Comparison of ENCODE assay signal across 8 cellular contexts in genomic region chr10:22002531-22003110, GRCh38. TPM values are rescaled to one million over a fixed set of nuclear protein-coding genes. Genes with fewer than 3 reads are reported as not detected.
DNase-seq lines count a peak whose midpoint lies in the region; ATAC-seq and TF ChIP-seq lines count a peak whose summit lies in the region.

No MANE protein-coding gene starts in this region.

- peak overlapping the region; percentile 97 for H2AFZ ChIP-seq in osteoblast (ENCODE audit: low read length)

- peak overlapping the region; percentile 80 for H3K4me2 ChIP-seq in osteoblast (ENCODE audit: insufficient read depth, low read length)

- POLR2A ChIA-PET in activated CD4-positive, alpha-beta memory T cell treated with anti-CD3 and anti-CD28 coated beads, Interleukin-2, amount 10 ng/mL, durations not matched to agents 7 days and 5 days (lab: Charles Lee), result interaction anchor here (0.7 to 4.0 kb wide), 22 partner anchors 9 to 711 kb away, joined by 3 to 26 read pairs (median 6); partner anchors contain the start of genes BMI1, COMMD3, SKIDA1 and SPAG6

- H3K4me3 Mint-ChIP-seq in activated CD4-positive, alpha-beta memory T cell treated with anti-CD3 and anti-CD28 coated beads, Interleukin-2, amount 10 ng/mL, durations not matched to agents 7 days and 5 days, result peak overlapping the region; percentile 96

- H3K4me1 Mint-ChIP-seq in activated CD4-positive, alpha-beta memory T cell treated with anti-CD3 and anti-CD28 coated beads, Interleukin-2, amount 10 ng/mL, durations not matched to agents 7 days and 5 days, result peaks cover 30% of the 10 kb centered on the region

- peaks cover 13% of the 10 kb centered on the region for H3K36me3 Mint-ChIP-seq in activated CD4-positive, alpha-beta memory T cell treated with anti-CD3 and anti-CD28 coated beads, Interleukin-2, amount 10 ng/mL, durations not matched to agents 7 days and 5 days (ENCODE audit: low read depth)

- H3K27ac ChIP-seq in foreskin keratinocyte (peak overlapping the region; percentile 24), osteoblast (ENCODE audit: low read depth, low read length) (peak overlapping the region; percentile 78)

- peaks cover 47% of the 10 kb centered on the region for H3K79me2 ChIP-seq in osteoblast (ENCODE audit: insufficient read depth, low read length)

- H3K36me3 ChIP-seq in osteoblast (ENCODE audit: insufficient read depth, low read length), result no peaks in the 10 kb centered on the region

- peak; percentile 57 for DNase-seq in ELR (ENCODE audit: low read depth)
- DNase-seq in GM20000 (ENCODE audit: low spot score), result peak; percentile 33
- DNase-seq in activated CD4-positive, alpha-beta memory T cell treated with anti-CD3 and anti-CD28 coated beads, Interleukin-2, amount 10 ng/mL, durations not matched to agents 7 days and 5 days, result no peak
- DNase-seq in foreskin keratinocyte, result peak in 1 of 2 donors; percentile 50
- peak; percentile 75 for DNase-seq in osteoblast (ENCODE audit: insufficient read length, low spot score, missing footprints)
- no peak for DNase-seq in NCI-H187 (lab: John Stamatoyannopoulos, UW)
- no peak for DNase-seq in NCI-H524 (lab: John Stamatoyannopoulos, UW)

- peak overlapping the region; percentile 94 for H3K4me3 ChIP-seq in osteoblast (ENCODE audit: insufficient read depth, low read length)

- peak overlapping the region; percentile 93 for H3K27ac Mint-ChIP-seq in activated CD4-positive, alpha-beta memory T cell treated with anti-CD3 and anti-CD28 coated beads, Interleukin-2, amount 10 ng/mL, durations not matched to agents 7 days and 5 days

- H3K9me3 ChIP-seq in osteoblast (ENCODE audit: low read depth, low read length), result no peaks in the 10 kb centered on the region

- no peak for TF ChIP-seq CTCF in GM20000 (IDR thresholded peaks at IDR 0.05; ENCODE audit: extremely low read depth, missing control alignments)
- TF ChIP-seq CTCF in foreskin keratinocyte (conservative IDR thresholded peaks at IDR 0.05), result no peak
- no peak for TF ChIP-seq CTCF in osteoblast (IDR thresholded peaks at IDR 0.05; ENCODE audit: extremely low read depth, low read depth, low read length)

- CTCF ChIA-PET in activated CD4-positive, alpha-beta memory T cell treated with anti-CD3 and anti-CD28 coated beads, Interleukin-2, amount 10 ng/mL, durations not matched to agents 7 days and 5 days (lab: Charles Lee), result interaction anchor here (0.7 to 3.4 kb wide), 9 partner anchors 10 to 986 kb away, joined by 3 to 35 read pairs (median 6); partner anchors contain the start of gene COMMD3

- peaks cover 5% of the 10 kb centered on the region for H4K20me1 ChIP-seq in osteoblast (ENCODE audit: insufficient read depth, low read length)

- H3K4me1 ChIP-seq in foreskin keratinocyte (peaks cover 6% of the 10 kb centered on the region), osteoblast (ENCODE audit: insufficient read depth, low read length) (peaks cover 11% of the 10 kb centered on the region)

- peaks cover 9% of the 10 kb centered on the region for H3K27me3 Mint-ChIP-seq in activated CD4-positive, alpha-beta memory T cell treated with anti-CD3 and anti-CD28 coated beads, Interleukin-2, amount 10 ng/mL, durations not matched to agents 7 days and 5 days

- no peaks in the 10 kb centered on the region for H3K27me3 ChIP-seq in foreskin keratinocyte
- no peaks in the 10 kb centered on the region for H3K27me3 ChIP-seq in osteoblast (ENCODE audit: insufficient read depth, low read length)

- no peaks in the 10 kb centered on the region for H3K9me3 Mint-ChIP-seq in activated CD4-positive, alpha-beta memory T cell treated with anti-CD3 and anti-CD28 coated beads, Interleukin-2, amount 10 ng/mL, durations not matched to agents 7 days and 5 days

- ATAC-seq in HG03521 (IDR thresholded peaks at IDR 0.05; ENCODE audit: unreplicated experiment), result peak; percentile 13
- ATAC-seq in foreskin keratinocyte, result peak; percentile 11

RNA-seq across cellular contexts. Expression of gene DNAJC1, which starts 0.9 kb away (rescaled TPM):
- total RNA-seq in activated CD4-positive, alpha-beta memory T cell treated with anti-CD3 and anti-CD28 coated beads, Interleukin-2, amount 10 ng/mL, durations not matched to agents 7 days and 5 days, result 10 to 100 TPM; 35.7 to 38.9 TPM
- total RNA-seq in foreskin keratinocyte (19.2 and 20.1 TPM in 2 replicates), osteoblast (83.1 and 83.2 TPM in 2 replicates)
- 17.9 and 18.1 TPM in 2 replicates for polyA plus RNA-seq in foreskin keratinocyte

Comparison
In these comparisons a context has a peak if more than half of its experiments do, and no peak if none do; other contexts are left out.
1. DNase-seq: peak in ELR (single experiment), GM20000 (single experiment) and osteoblast (single experiment); none in activated CD4-positive, alpha-beta memory T cell treated with anti-CD3 and anti-CD28 coated beads, Interleukin-2, amount 10 ng/mL, durations not matched to agents 7 days and 5 days (single experiment), NCI-H187 (0 of 2) and NCI-H524 (0 of 2).